Comparison of ENCODE assay signal across 26 cellular contexts in the genomic region with DNA sequence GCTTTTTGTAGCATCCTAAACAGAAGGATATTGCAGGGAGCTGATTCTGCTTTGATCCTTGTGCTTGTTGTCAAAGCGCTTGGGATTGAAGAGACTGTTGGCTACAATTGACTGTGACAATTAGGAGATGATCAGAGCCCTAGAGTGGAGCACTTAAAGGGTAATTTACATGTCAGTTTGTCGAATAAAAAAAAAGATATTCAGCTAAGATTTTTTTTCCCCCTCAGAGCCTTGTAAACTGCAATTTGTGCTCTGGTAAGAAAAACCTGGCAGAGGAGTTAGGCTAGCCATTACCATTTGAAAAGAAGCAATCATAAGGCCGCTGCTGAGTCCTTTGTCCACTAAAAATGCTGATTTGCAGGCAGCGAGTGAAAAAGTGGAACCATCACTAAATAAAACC. TPM values are rescaled to one million over a fixed set of nuclear protein-coding genes. Genes with fewer than 3 reads are reported as not detected.
DNase-seq lines count a peak whose midpoint lies in the region; ATAC-seq and TF ChIP-seq lines count a peak whose summit lies in the region.
"Had no signal": no experiment of that assay in that cellular context is flagged by ENCODE, and none has a peak within 500 bp of the region (broad histone marks: within the 10 kb centered on the region; RNA-seq: fewer than 3 reads in every experiment).

No MANE protein-coding gene starts in this region.

- H3K9ac ChIP-seq in smooth muscle cell (ENCODE audit: low read depth) = no peak overlapping the region
- H3K9ac ChIP-seq: parathyroid adenoma had no signal

- no peak for ATAC-seq in HG03045 (IDR thresholded peaks at IDR 0.05; ENCODE audit: unreplicated experiment)
- ATAC-seq in HG02610 (IDR thresholded peaks at IDR 0.05; ENCODE audit: unreplicated experiment) = no peak
- ATAC-seq: A549; effector memory CD8-positive, alpha-beta T cell; left cardiac atrium; naive thymus-derived CD4-positive, alpha-beta T cell; right lobe of liver had no signal

- H3K79me2 ChIP-seq in smooth muscle cell (ENCODE audit: low read depth) = no peaks in the 10 kb centered on the region
- H3K79me2 ChIP-seq: parathyroid adenoma had no signal

- H3K4me3 ChIP-seq in iPS DF 6.9 (ENCODE audit: low read length) (no peak overlapping the region), smooth muscle cell (no peak overlapping the region)
- H3K4me3 ChIP-seq: A549, esophagus muscularis mucosa, right lobe of liver had no signal

- peak overlapping the region; percentile 25 for H2AFZ ChIP-seq in smooth muscle cell (ENCODE audit: low read depth)
- H2AFZ ChIP-seq: parathyroid adenoma had no signal

- peaks cover 2% of the 10 kb centered on the region; the same call in 1 of the 2 replicates for H3K4me1 ChIP-seq in iPS DF 6.9 (ENCODE audit: control insufficient read depth, insufficient read depth, low read length)
- H3K4me1 ChIP-seq in smooth muscle cell (ENCODE audit: low read depth) = peaks cover 15% of the 10 kb centered on the region
- H3K4me1 ChIP-seq: A549, BE2C, esophagus muscularis mucosa, parathyroid adenoma, right lobe of liver had no signal

- no peak overlapping the region for H3K4me2 ChIP-seq in smooth muscle cell
- H3K4me2 ChIP-seq: A549 had no signal

- H3K9me3 ChIP-seq in iPS DF 6.9 (ENCODE audit: control insufficient read depth, insufficient read depth, low read length) (no peaks in the 10 kb centered on the region), smooth muscle cell (replicated peaks; ENCODE audit: low read depth) (no peaks in the 10 kb centered on the region)
- H3K9me3 ChIP-seq: A549, BE2C, esophagus muscularis mucosa, right lobe of liver had no signal

- H3K27ac ChIP-seq in iPS DF 6.9 (ENCODE audit: low read length) = no peak overlapping the region
- no peak overlapping the region for H3K27ac ChIP-seq in smooth muscle cell (ENCODE audit: low read depth)
- H3K27ac ChIP-seq: A549, brain microvascular endothelial cell, esophagus muscularis mucosa, parathyroid adenoma, right lobe of liver had no signal

- no peaks in the 10 kb centered on the region for H3F3A ChIP-seq in smooth muscle cell (ENCODE audit: low read depth)

- H4K20me1 ChIP-seq in smooth muscle cell (ENCODE audit: low read depth) = no peaks in the 10 kb centered on the region

- H3K27me3 ChIP-seq in iPS DF 6.9 (ENCODE audit: control insufficient read depth, insufficient read depth, low read length) (no peaks in the 10 kb centered on the region), smooth muscle cell (ENCODE audit: low read depth) (no peaks in the 10 kb centered on the region)
- H3K27me3 ChIP-seq: BE2C, brain microvascular endothelial cell, esophagus muscularis mucosa, right lobe of liver had no signal

- H3K36me3 ChIP-seq in iPS DF 6.9 (ENCODE audit: control insufficient read depth, insufficient read depth, low read length) (no peaks in the 10 kb centered on the region), smooth muscle cell (ENCODE audit: low read depth) (no peaks in the 10 kb centered on the region)
- H3K36me3 ChIP-seq: BE2C, brain microvascular endothelial cell, esophagus muscularis mucosa, right lobe of liver had no signal

- DNase-seq in NCI-H1436 (lab: John Stamatoyannopoulos, UW) = peak; percentile 32
- no peak for DNase-seq in NCI-H1436 treated with DMSO at 0.1 percent for 48 hours (lab: John Stamatoyannopoulos, UW)
- peak; percentile 52 for DNase-seq in NCI-H748 treated with DMSO at 0.1 percent for 48 hours (lab: John Stamatoyannopoulos, UW)
- DNase-seq in iPS DF 6.9 (ENCODE audit: low read depth, low spot score) = peak; percentile 45
- DNase-seq in smooth muscle cell (lab: John Stamatoyannopoulos, UW; ENCODE audit: unreplicated experiment) = no peak
- no peak for DNase-seq in amniotic stem cell (lab: John Stamatoyannopoulos, UW)
- DNase-seq: activated CD4-positive, alpha-beta memory T cell treated with anti-CD3 and anti-CD28 coated beads for 36 hours; activated CD4-positive, CD25-positive, alpha-beta regulatory T cell; activated effector memory CD4-positive, alpha-beta T cell treated with anti-CD3 and anti-CD28 coated beads, Interleukin-2, amount 50 U/mL, for 16 hours; BE2C; brain microvascular endothelial cell; effector memory CD8-positive, alpha-beta T cell; GOT3; left cardiac atrium; naive thymus-derived CD4-positive, alpha-beta T cell; NCI-H187 treated with DMSO at 0.1 percent for 48 hours; NCI-H524 treated with DMSO at 0.1 percent for 48 hours; right lobe of liver; stimulated activated CD4-positive, alpha-beta T cell treated with anti-CD3 and anti-CD28 coated beads, Interleukin-15, amount 100 ng/mL, for 24 hours; stimulated activated CD8-positive, alpha-beta memory T cell treated with anti-CD3 and anti-CD28 coated beads, Interleukin-4, amount 100 ng/mL, for 48 hours; T1000 had no signal

- TF ChIP-seq CTCF in smooth muscle cell (IDR thresholded peaks at IDR 0.05; ENCODE audit: borderline replicate concordance, insufficient read depth, poor library complexity, severe bottlenecking) = no peak

- WGBS in iPS DF 6.9 (ENCODE audit: insufficient coverage, insufficient read length) = no CpG with 5 or more reads among the region's 4 CpGs
- 40% methylated on average over 4 of the region's 4 CpGs for WGBS in smooth muscle cell (ENCODE audit: low lambda C conversion rate)

RNA-seq across cellular contexts. Expression of gene ZEB2, which starts 47.8 kb away (rescaled TPM):
- total RNA-seq in smooth muscle cell = 148 and 158 TPM in 2 replicates
- polyA plus RNA-seq in smooth muscle cell = 50.8 and 67.5 TPM in 2 replicates

Comparison
In these comparisons a context has a peak if more than half of its experiments do, and no peak if none do; other contexts are left out.
1. DNase-seq: peak in NCI-H1436 (single experiment), NCI-H748 treated with DMSO at 0.1 percent for 48 hours (single experiment) and iPS DF 6.9 (single experiment); none in NCI-H1436 treated with DMSO at 0.1 percent for 48 hours (single experiment), smooth muscle cell (single experiment) and amniotic stem cell (single experiment).